In the genomic region with DNA sequence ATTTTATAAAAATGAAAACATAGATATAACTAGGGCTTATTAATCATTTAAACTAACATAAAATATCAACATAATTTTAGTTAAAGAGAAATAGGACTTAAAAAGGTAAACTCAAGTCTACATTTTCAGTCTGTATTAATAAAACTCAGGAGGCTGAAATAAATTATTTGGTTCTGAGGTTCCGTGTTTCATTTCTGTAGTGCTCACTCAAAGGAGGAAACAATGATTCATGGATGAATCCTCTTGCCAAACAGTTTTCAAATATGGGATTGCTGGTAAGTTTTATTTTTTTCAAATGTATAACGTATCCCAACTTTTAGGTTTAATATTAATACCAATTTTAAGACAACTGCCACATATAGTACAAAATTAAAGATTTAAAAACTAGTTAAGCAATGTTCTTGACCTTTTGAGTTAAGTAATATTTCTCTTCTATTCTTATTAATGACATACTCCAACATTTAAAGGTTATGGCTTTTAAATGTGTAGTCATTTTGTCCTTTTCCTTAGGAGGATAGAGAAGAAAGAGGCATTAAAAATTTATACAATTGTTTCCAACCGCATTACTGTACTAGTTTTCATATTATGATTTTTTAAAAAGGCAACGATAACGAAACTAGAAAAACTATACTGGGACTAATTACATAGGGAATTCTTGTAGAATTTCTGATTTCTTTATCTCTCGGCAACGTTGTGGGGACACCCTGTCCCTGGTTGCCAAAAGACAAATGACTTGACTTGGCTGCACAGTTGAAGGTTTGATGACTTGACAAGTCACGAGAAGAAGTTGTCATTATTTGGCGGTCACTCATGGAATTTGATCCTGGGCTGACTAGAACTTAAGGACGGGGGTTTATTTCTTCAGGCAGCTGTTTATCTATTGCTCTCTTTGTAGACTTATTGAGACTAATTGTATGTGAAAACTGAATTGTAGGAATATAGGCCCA, we compare ENCODE assay signal across 8 cellular contexts.
DNase-seq lines count a peak whose midpoint lies in the region; ATAC-seq, FAIRE-seq and TF ChIP-seq lines count a peak whose summit lies in the region.

No MANE protein-coding gene starts in this region.

- peak overlapping the region; percentile 60 to 83 for H3K27ac ChIP-seq in esophagus (ENCODE audit: low read depth in 2 of 2, low read length in 1 of 2)
- peak overlapping the region; percentile 16 to 73 for H3K27ac ChIP-seq in ovary

- TF ChIP-seq CTCF in ovary (IDR thresholded peaks at IDR 0.05), result no peak

- TF ChIP-seq POLR2A in ovary (IDR thresholded peaks at IDR 0.05), result no peak

- no peaks in the 10 kb centered on the region for H3K27me3 ChIP-seq in esophagus (ENCODE audit: control insufficient read depth in 1 of 2, insufficient read depth in 2 of 2, low read length in 2 of 2)
- H3K27me3 ChIP-seq in ovary, result no peaks in the 10 kb centered on the region

- FAIRE-seq in RCC 7860 (lab: Jason Lieb, UNC), result peak; percentile 55

- intact Hi-C loops in ovary (cut with DNase I), result no loop called here

- H3K4me3 ChIP-seq in esophagus (ENCODE audit: low read depth in 1 of 2, low read length in 2 of 2) (peak overlapping the region in 1 of 2 donors; percentile 43), ovary (peak overlapping the region; percentile 32)

- 52 to 55% methylated on average over 10 of the region's 10 CpGs for WGBS in esophagus, 2 donors
- 13 to 19% (median 18%) methylated on average over 10 of the region's 10 CpGs for WGBS in ovary, 3 donors

- TF ChIP-seq EP300 in ovary (IDR thresholded peaks at IDR 0.05), result no peak

- H3K4me1 ChIP-seq in esophagus (ENCODE audit: control insufficient read depth in 2 of 2, insufficient read depth in 2 of 2, low read length in 1 of 2), result peaks cover 0 to 2% of the 10 kb centered on the region in 2 donors
- H3K4me1 ChIP-seq in ovary (ENCODE audit: insufficient read depth), result peaks cover 5% of the 10 kb centered on the region

- H3K36me3 ChIP-seq in esophagus (ENCODE audit: control insufficient read depth in 2 of 2, insufficient read depth in 2 of 2, low read length in 1 of 2) (peaks cover 0 to 2% of the 10 kb centered on the region in 2 donors), ovary (no peaks in the 10 kb centered on the region)

- H3K9me3 ChIP-seq in esophagus (ENCODE audit: control insufficient read depth in 2 of 2, insufficient read depth in 1 of 2, low read depth in 1 of 2, low read length in 1 of 2), result no peaks in the 10 kb centered on the region
- peaks cover 0 to 3% of the 10 kb centered on the region in 2 donors for H3K9me3 ChIP-seq in ovary

- peak; percentile 64 for DNase-seq in CD1c-positive myeloid dendritic cell (ENCODE audit: extremely low spot score)
- no peak for DNase-seq in RCC 7860 (ENCODE audit: low spot score)
- no peak for DNase-seq in ovary
- no peak for DNase-seq in NOMO-1 treated with dmso at 0.1 percent for 144 hours (lab: John Stamatoyannopoulos, UW; ENCODE audit: unreplicated experiment)
- no peak for DNase-seq in activated CD8-positive, alpha-beta memory T cell treated with anti-CD3 and anti-CD28 coated beads for 24 hours

- no peak for ATAC-seq in GM18498 (IDR thresholded peaks at IDR 0.05; ENCODE audit: unreplicated experiment)
- ATAC-seq in GM21737 (IDR thresholded peaks at IDR 0.05; ENCODE audit: unreplicated experiment), result no peak
